In the genomic region with DNA sequence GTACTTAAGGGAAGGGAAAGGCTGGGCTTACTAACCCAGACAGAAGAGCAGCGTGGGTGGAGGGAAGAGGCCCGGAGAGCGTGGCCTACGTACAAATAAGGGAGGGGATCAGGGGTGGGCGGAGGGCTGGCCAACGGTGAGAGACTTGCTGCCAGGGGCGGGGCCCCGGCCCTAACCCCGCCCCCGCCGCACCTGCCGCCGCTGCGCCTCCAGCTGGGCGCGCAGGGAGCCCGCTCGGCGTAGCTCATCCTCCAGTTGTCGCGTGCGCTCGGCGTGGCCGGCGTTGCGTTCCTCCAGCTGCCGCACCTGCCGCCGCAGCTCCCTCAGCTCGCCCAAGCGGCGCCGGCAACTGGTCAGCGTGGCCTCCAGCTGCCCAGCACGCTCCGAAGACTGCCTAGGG, we compare ENCODE assay signal across 10 cellular contexts. TPM values are rescaled to one million over a fixed set of nuclear protein-coding genes. Genes with fewer than 3 reads are reported as not detected.
DNase-seq lines count a peak whose midpoint lies in the region; ATAC-seq and TF ChIP-seq lines count a peak whose summit lies in the region.
"Had no signal": no experiment of that assay in that cellular context is flagged by ENCODE, and none has a peak within 500 bp of the region (broad histone marks: within the 10 kb centered on the region; RNA-seq: fewer than 3 reads in every experiment).

No MANE protein-coding gene starts in this region.

- H3K27ac Mint-ChIP-seq in CD14-positive monocyte: no peak overlapping the region

- H3K27me3 ChIP-seq in Karpas-422 (ENCODE audit: low read length) (no peaks in the 10 kb centered on the region), right atrium auricular region (no peaks in the 10 kb centered on the region)

- H3K36me3 ChIP-seq in Karpas-422 (ENCODE audit: insufficient read depth, low read length) (no peaks in the 10 kb centered on the region), right atrium auricular region (peaks cover 1% of the 10 kb centered on the region)

- H3K27ac ChIP-seq in Karpas-422 (ENCODE audit: low read length) (no peak overlapping the region), right atrium auricular region (no peak overlapping the region)

- peaks cover 19 to 38% of the 10 kb centered on the region in 2 donors for H3K36me3 Mint-ChIP-seq in CD14-positive monocyte

- no peak overlapping the region for H3K9ac ChIP-seq in Karpas-422 (ENCODE audit: low read length)

- H3K9me2 ChIP-seq in Karpas-422 (replicated peaks; ENCODE audit: insufficient read depth, low read length): no peaks in the 10 kb centered on the region

- no peaks in the 10 kb centered on the region for H4K20me1 ChIP-seq in Karpas-422 (ENCODE audit: insufficient read depth, low read depth, low read length)

- no peak overlapping the region for H3K4me3 Mint-ChIP-seq in CD14-positive monocyte

- H3K9me3 Mint-ChIP-seq in CD14-positive monocyte: no peaks in the 10 kb centered on the region

- H3K9me3 ChIP-seq in Karpas-422 (ENCODE audit: low read length) (no peaks in the 10 kb centered on the region), right atrium auricular region (no peaks in the 10 kb centered on the region)

- H3K4me3 ChIP-seq in Karpas-422 (ENCODE audit: low read length): no peak overlapping the region
- H3K4me3 ChIP-seq in right atrium auricular region: no peak overlapping the region

- no peaks in the 10 kb centered on the region for H3K79me2 ChIP-seq in Karpas-422 (ENCODE audit: low read length)

- H3K27me3 Mint-ChIP-seq in CD14-positive monocyte (ENCODE audit: low read depth in 3 of 3): peaks cover 2 to 5% (median 3%) of the 10 kb centered on the region in 3 donors

- peaks cover 11% of the 10 kb centered on the region for H3K4me1 ChIP-seq in Karpas-422 (ENCODE audit: low read length)
- peaks cover 0 to 28% of the 10 kb centered on the region in 2 donors for H3K4me1 ChIP-seq in right atrium auricular region

- H2AFZ ChIP-seq in Karpas-422 (ENCODE audit: low read length): no peak overlapping the region

- DNase-seq in Karpas-422 (peak; percentile 89), germinal center (ENCODE audit: low spot score) (peak; percentile 86), LoVo (ENCODE audit: low spot score) (no peak), CD14-positive monocyte (ENCODE audit: low spot score) (no peak), right atrium auricular region (ENCODE audit: low spot score) (no peak)
- peak; percentile 54 for DNase-seq in activated CD4-positive, alpha-beta T cell treated with anti-CD3 and anti-CD28 coated beads, Interleukin-2, amount 50 U/mL, for 1 hour
- DNase-seq in stimulated activated CD8-positive, alpha-beta memory T cell treated with anti-CD3 and anti-CD28 coated beads, Interleukin-12 subunit alpha, Interleukin-12 subunit beta, amount 100 ng/mL, for 4 hours (ENCODE audit: low read depth): peak; percentile 29
- DNase-seq: Right ventricle myocardium superior had no signal

- H3K4me1 Mint-ChIP-seq in CD14-positive monocyte: peaks cover 12% of the 10 kb centered on the region

- no peak for ATAC-seq in GM18907 (IDR thresholded peaks at IDR 0.05; ENCODE audit: unreplicated experiment)

- TF ChIP-seq CTCF in CD14-positive monocyte (IDR thresholded peaks at IDR 0.05): no peak
- no peak for TF ChIP-seq CTCF in right atrium auricular region (IDR thresholded peaks at IDR 0.05)

- intact Hi-C loops in CD14-positive monocyte (cut with micrococcal nuclease): no loop called here

- peak overlapping the region; percentile 47 for H3K4me2 ChIP-seq in Karpas-422 (ENCODE audit: low read depth, low read length, poor library complexity, severe bottlenecking)

RNA-seq across cellular contexts. Expression of gene HOOK2, which starts 5.7 kb away (rescaled TPM):
- 7.6 and 21.2 TPM in 2 replicates for total RNA-seq in Karpas-422 (2014; rRNA removed; shearing (Covaris generic); ENCODE audit: low replicate concordance)
- 1 to 10 TPM in 1 of 2 donors, under 1 TPM in 1; 0.55 to 1.1 TPM for polyA plus RNA-seq in CD14-positive monocyte
- 10 to 100 TPM; 11.4 to 12.2 TPM for total RNA-seq in right atrium auricular region

RNA-seq across cellular contexts. Expression of gene BEST2, which starts 18.1 kb away (rescaled TPM):
- not detected in 2 replicates for total RNA-seq in Karpas-422 (2014; rRNA removed; shearing (Covaris generic); ENCODE audit: low replicate concordance)
- polyA plus RNA-seq in CD14-positive monocyte: not detected
- not detected for total RNA-seq in right atrium auricular region
- total RNA-seq: cerebellum, Right ventricle myocardium superior had no signal

RNA-seq across cellular contexts. Expression of gene JUNB, which starts 21.6 kb away (rescaled TPM):
- 60.0 and 156 TPM in 2 replicates for total RNA-seq in Karpas-422 (2014; rRNA removed; shearing (Covaris generic); ENCODE audit: low replicate concordance)
- polyA plus RNA-seq in CD14-positive monocyte: 1,000 to 10,000 TPM; 1,279 to 1,468 TPM
- total RNA-seq in right atrium auricular region: 100 to 1,000 TPM; 321 to 506 TPM

RNA-seq across cellular contexts. Expression of gene PRDX2, which starts 31.9 kb away (rescaled TPM):
- 372 and 566 TPM in 2 replicates for total RNA-seq in Karpas-422 (2014; rRNA removed; shearing (Covaris generic); ENCODE audit: low replicate concordance)
- polyA plus RNA-seq in CD14-positive monocyte: 10 to 100 TPM; 46.7 to 71.5 TPM
- 100 to 1,000 TPM; 702 to 859 TPM for total RNA-seq in right atrium auricular region

RNA-seq across cellular contexts. Expression of gene THSD8, which starts 32.2 kb away (rescaled TPM):
- total RNA-seq in Karpas-422 (2014; rRNA removed; shearing (Covaris generic); ENCODE audit: low replicate concordance): 9.0 TPM in 1 of 2 replicates, not detected in the other
- 1 to 10 TPM in 1 of 2 donors, not detected in 1; 4.0 TPM for polyA plus RNA-seq in CD14-positive monocyte
- total RNA-seq in right atrium auricular region: not detected
- total RNA-seq: cerebellum had no signal

Comparison
In these comparisons a context has a peak if more than half of its experiments do, and no peak if none do; other contexts are left out.
1. DNase-seq: peak in Karpas-422 (single experiment), activated CD4-positive, alpha-beta T cell treated with anti-CD3 and anti-CD28 coated beads, Interleukin-2, amount 50 U/mL, for 1 hour (single experiment), germinal center (single experiment) and stimulated activated CD8-positive, alpha-beta memory T cell treated with anti-CD3 and anti-CD28 coated beads, Interleukin-12 subunit alpha, Interleukin-12 subunit beta, amount 100 ng/mL, for 4 hours (single experiment); none in LoVo (single experiment), CD14-positive monocyte (single experiment) and right atrium auricular region (single experiment).